12 cellular contexts compared by ENCODE assay signal in genomic region chr10:5810235-5810634, GRCh38. TPM values are rescaled to one million over a fixed set of nuclear protein-coding genes. Genes with fewer than 3 reads are reported as not detected.
A peak's percentile ranks its signal among the peaks of the same experiment; 100 is the strongest.
DNase-seq lines count a peak whose midpoint lies in the region; ATAC-seq and TF ChIP-seq lines count a peak whose summit lies in the region.
"Had no signal": no experiment of that assay in that cellular context is flagged by ENCODE, and none has a peak within 500 bp of the region (broad histone marks: within the 10 kb centered on the region; RNA-seq: fewer than 3 reads in every experiment).

No MANE protein-coding gene starts in this region.

- H3K9me3 ChIP-seq in PC-9 (ENCODE audit: insufficient read depth, low read depth): no peaks in the 10 kb centered on the region
- H3K9me3 ChIP-seq in endodermal cell (ENCODE audit: control insufficient read depth, low read length): no peaks in the 10 kb centered on the region
- H3K9me3 ChIP-seq in psoas muscle: no peaks in the 10 kb centered on the region
- no peaks in the 10 kb centered on the region for H3K9me3 ChIP-seq in esophagus squamous epithelium
- H3K9me3 ChIP-seq: thyroid gland had no signal

- H4K20me1 ChIP-seq in PC-9 (ENCODE audit: insufficient read depth): peaks cover 44% of the 10 kb centered on the region

- no peak for DNase-seq in activated CD4-positive, alpha-beta T cell treated with anti-CD3 and anti-CD28 coated beads for 36 hours
- no peak for DNase-seq in activated CD4-positive, alpha-beta T cell treated with anti-CD3 and anti-CD28 coated beads for 48 hours
- DNase-seq in PC-9 (no peak), endodermal cell (no peak), psoas muscle (no peak), esophagus squamous epithelium (lab: John Stamatoyannopoulos, UW) (no peak), iPS-NIHi7 (ENCODE audit: extremely low spot score) (no peak)
- DNase-seq: activated CD4-positive, CD25-positive, alpha-beta regulatory T cell treated with anti-CD3 and anti-CD28 coated beads, Interleukin-2, amount 50 U/mL, for 72 hours; cortex of kidney; stimulated activated CD4-positive, alpha-beta T cell treated with anti-CD3 and anti-CD28 coated beads, Interleukin-15, amount 100 ng/mL, for 24 hours; thyroid gland had no signal

- no TSS peak for BruUV-seq in PC-9 (replicated peaks; lab: Mats Ljungman, UMichigan)

- intact Hi-C loops in activated CD4-positive, alpha-beta T cell treated with anti-CD3 and anti-CD28 coated beads for 36 hours (cut with DNase I, micrococcal nuclease): loop anchor here (5.0 to 10.0 kb wide), 6 partner anchors 33 to 775 kb away; partner anchors contain the start of genes PRKCQ (in 1 of the 2) and RBM17 (in 1 of the 2)
- intact Hi-C loops in PC-9 (cut with micrococcal nuclease; ENCODE audit: unreplicated experiment): loop anchor here (5.0 kb wide), 1 partner anchor 77 kb away; the partner anchor contains the start of gene ANKRD16
- intact Hi-C loops in psoas muscle (cut with DNase I): loop anchor here (5.0 to 10.0 kb wide), 3 partner anchors 62 to 165 kb away; partner anchors contain the start of genes FBH1 (in 1 of the 2) and IL15RA (in 1 of the 2)
- intact Hi-C loops in esophagus squamous epithelium (cut with DNase I): no loop called here

- H3K4me3 Mint-ChIP-seq in activated CD4-positive, alpha-beta T cell treated with anti-CD3 and anti-CD28 coated beads for 36 hours: peak overlapping the region; percentile 92
- H3K4me3 Mint-ChIP-seq in endodermal cell: peak overlapping the region; percentile 75

- H3K36me3 Mint-ChIP-seq in activated CD4-positive, alpha-beta T cell treated with anti-CD3 and anti-CD28 coated beads for 36 hours (ENCODE audit: low read depth): peaks cover 56% of the 10 kb centered on the region
- H3K36me3 Mint-ChIP-seq in endodermal cell (ENCODE audit: low read depth): peaks cover 25% of the 10 kb centered on the region

- ATAC-seq in activated CD4-positive, alpha-beta T cell treated with anti-CD3 and anti-CD28 coated beads for 36 hours: no peak
- no peak for ATAC-seq in psoas muscle
- ATAC-seq in esophagus mucosa: no peak

- no peak for TF ChIP-seq POLR2A in esophagus squamous epithelium (IDR thresholded peaks at IDR 0.05)

- TF ChIP-seq CTCF in PC-9 (conservative IDR thresholded peaks at IDR 0.05) (no peak), endodermal cell (conservative IDR thresholded peaks at IDR 0.05) (no peak), psoas muscle (IDR thresholded peaks at IDR 0.05) (no peak), esophagus squamous epithelium (IDR thresholded peaks at IDR 0.05) (no peak)

- peaks cover 7% of the 10 kb centered on the region for H3F3A ChIP-seq in PC-9 (ENCODE audit: insufficient read depth, low read depth)

- H3K27me3 ChIP-seq in PC-9 (ENCODE audit: insufficient read depth, low read depth): no peaks in the 10 kb centered on the region
- H3K27me3 ChIP-seq in endodermal cell (ENCODE audit: control insufficient read depth, insufficient read depth, low read length, poor library complexity, severe bottlenecking): no peaks in the 10 kb centered on the region
- H3K27me3 ChIP-seq in psoas muscle (ENCODE audit: insufficient read depth in 3 of 3, low read length in 2 of 3): no peaks in the 10 kb centered on the region
- no peaks in the 10 kb centered on the region for H3K27me3 ChIP-seq in esophagus squamous epithelium
- H3K27me3 ChIP-seq: thyroid gland had no signal

- H3K4me3 ChIP-seq in PC-9: peak overlapping the region; percentile 99; the same call in 1 of the 2 replicates
- H3K4me3 ChIP-seq in endodermal cell (ENCODE audit: low read length): peak overlapping the region; percentile 100
- H3K4me3 ChIP-seq in psoas muscle: peak overlapping the region; percentile 95
- H3K4me3 ChIP-seq in esophagus squamous epithelium: peak overlapping the region in 1 of 4 donors; percentile 97
- H3K4me3 ChIP-seq: thyroid gland had no signal

- WGBS in endodermal cell (ENCODE audit: insufficient coverage in 1 of 2, insufficient read length in 1 of 2), 2 experiments: 85 to 100% methylated on average over 1 to 2 of the region's 2 CpGs
- 47 to 53% (median 51%) methylated on average over 2 of the region's 2 CpGs for WGBS in psoas muscle, 3 donors
- 49 to 55% methylated on average over 2 of the region's 2 CpGs for WGBS in esophagus squamous epithelium, 2 donors

- H3K4me1 Mint-ChIP-seq in activated CD4-positive, alpha-beta T cell treated with anti-CD3 and anti-CD28 coated beads for 36 hours: peaks cover 57% of the 10 kb centered on the region
- peaks cover 34% of the 10 kb centered on the region for H3K4me1 Mint-ChIP-seq in endodermal cell

- H2AFZ ChIP-seq in PC-9: no peak overlapping the region

- H3K9ac ChIP-seq in endodermal cell (ENCODE audit: extremely low read depth, low read length, poor library complexity, severe bottlenecking): peak overlapping the region; percentile 95

- H3K4me1 ChIP-seq in PC-9 (replicated peaks; ENCODE audit: insufficient read depth) (peaks cover 25% of the 10 kb centered on the region), endodermal cell (ENCODE audit: control insufficient read depth, insufficient read depth, low read length) (peaks cover 3% of the 10 kb centered on the region), psoas muscle (peaks cover 59% of the 10 kb centered on the region), esophagus squamous epithelium (peaks cover 9 to 78% (median 27%) of the 10 kb centered on the region in 3 donors)

- H3K27ac ChIP-seq in PC-9 (no peak overlapping the region), endodermal cell (ENCODE audit: low read depth, low read length) (no peak overlapping the region), psoas muscle (no peak overlapping the region), esophagus squamous epithelium (peak overlapping the region in 2 of 4 donors; percentile 15 to 20)
- H3K27ac ChIP-seq: thyroid gland had no signal

- peak overlapping the region; percentile 73 for H3K27ac Mint-ChIP-seq in activated CD4-positive, alpha-beta T cell treated with anti-CD3 and anti-CD28 coated beads for 36 hours
- peak overlapping the region; percentile 6 for H3K27ac Mint-ChIP-seq in endodermal cell

- POLR2A ChIA-PET in activated CD4-positive, alpha-beta T cell treated with anti-CD3 and anti-CD28 coated beads for 36 hours (lab: Charles Lee): interaction anchor here (1.0 to 2.0 kb wide), 3 partner anchors 10 to 79 kb away, joined by 3 to 7 read pairs (median 6); partner anchors contain the start of genes ANKRD16 and FBH1
- POLR2A ChIA-PET in PC-9 (lab: Charles Lee; ENCODE audit: unreplicated experiment): interaction anchor here (0.6 to 0.8 kb wide), 2 partner anchors 392 to 827 kb away, joined by 5 read pairs; partner anchors contain the start of gene PFKFB3

- H3K4me2 ChIP-seq in PC-9: peak overlapping the region; percentile 95

- no peaks in the 10 kb centered on the region for H3K9me3 Mint-ChIP-seq in activated CD4-positive, alpha-beta T cell treated with anti-CD3 and anti-CD28 coated beads for 36 hours (ENCODE audit: low read depth)
- H3K9me3 Mint-ChIP-seq in endodermal cell: no peaks in the 10 kb centered on the region

- peaks cover 90% of the 10 kb centered on the region for H3K79me2 ChIP-seq in PC-9 (ENCODE audit: low read depth)

- no peaks in the 10 kb centered on the region for H3K36me3 ChIP-seq in PC-9 (ENCODE audit: low read depth)
- H3K36me3 ChIP-seq in endodermal cell (ENCODE audit: control insufficient read depth, insufficient read depth, low read length): peaks cover 25% of the 10 kb centered on the region
- peaks cover 3 to 5% of the 10 kb centered on the region in 2 donors for H3K36me3 ChIP-seq in psoas muscle (ENCODE audit: insufficient read depth in 1 of 2, low read depth in 1 of 2)
- peaks cover 0 to 15% (median 9%) of the 10 kb centered on the region in 3 donors for H3K36me3 ChIP-seq in esophagus squamous epithelium
- H3K36me3 ChIP-seq: thyroid gland had no signal

- H3K27me3 Mint-ChIP-seq in activated CD4-positive, alpha-beta T cell treated with anti-CD3 and anti-CD28 coated beads for 36 hours: no peaks in the 10 kb centered on the region
- H3K27me3 Mint-ChIP-seq in endodermal cell (ENCODE audit: insufficient read depth): no peaks in the 10 kb centered on the region

- CTCF ChIA-PET in activated CD4-positive, alpha-beta T cell treated with anti-CD3 and anti-CD28 coated beads for 36 hours (lab: Charles Lee): interaction anchor here (0.6 to 2.9 kb wide), 7 partner anchors 8 to 589 kb away, joined by 3 to 16 read pairs (median 4); no protein-coding TSS in a partner anchor
- CTCF ChIA-PET in PC-9 (lab: Charles Lee): interaction anchor here (0.6 kb wide), 1 partner anchor 216 kb away, joined by 4 read pairs; no protein-coding TSS in a partner anchor

- no peaks in the 10 kb centered on the region for H3K9me2 ChIP-seq in PC-9 (ENCODE audit: insufficient read depth)

RNA-seq across cellular contexts. Expression of gene GDI2, which starts 3.0 kb away (rescaled TPM):
- total RNA-seq in activated CD4-positive, alpha-beta T cell treated with anti-CD3 and anti-CD28 coated beads for 36 hours: 100 to 1,000 TPM; 276 to 290 TPM
- total RNA-seq in PC-9 (2021) (152 and 196 TPM in 2 replicates), endodermal cell (100 to 1,000 TPM; 299 to 337 TPM), psoas muscle (100 to 1,000 TPM; 115 to 152 (median 118) TPM), esophagus squamous epithelium (100 to 1,000 TPM; 153 to 299 (median 257) TPM), esophagus mucosa (164 TPM)
- polyA plus RNA-seq in endodermal cell (2013, experiment 1 of 2): 320 TPM
- polyA plus RNA-seq in endodermal cell (2013, experiment 2 of 2): 310 TPM
- 100 to 1,000 TPM in 2 of 3 donors, 10 to 100 TPM in 1; 79.6 to 121 (median 107) TPM for polyA plus RNA-seq in psoas muscle
